Comparison of ENCODE assay signal across 2 cellular contexts in genomic region chr9:21535396-21535795, GRCh38.
A peak's percentile ranks its signal among the peaks of the same experiment; 100 is the strongest.
TF ChIP-seq lines count a peak whose summit lies in the region.

No MANE protein-coding gene starts in this region.

TF ChIP-seq in A549, 52 proteins besides CTCF, POLR2A, EP300 and RAD21 (continued from another document):
- TF ChIP-seq RARB (CRISPR knock-in tag; IDR thresholded peaks at IDR 0.05) (no peak), BCL3 (IDR thresholded peaks at IDR 0.05) (no peak), MAX (IDR thresholded peaks at IDR 0.05) (no peak), RCOR1 (IDR thresholded peaks at IDR 0.05; ENCODE audit: low read depth, low read length) (no peak)

TF ChIP-seq in HCT116, 20 proteins besides CTCF, POLR2A, EP300 and RAD21 (continued from another document):
- TF ChIP-seq REST (IDR thresholded peaks at IDR 0.05; ENCODE audit: low read depth) (no peak), ATF3 (IDR thresholded peaks at IDR 0.05) (no peak), YY1 (IDR thresholded peaks at IDR 0.05; ENCODE audit: extremely low read depth, insufficient replicate concordance, low read depth, low read length) (peak; percentile 5), CEBPB (IDR thresholded peaks at IDR 0.05; ENCODE audit: low read depth) (no peak), ELF1 (IDR thresholded peaks at IDR 0.05; ENCODE audit: borderline replicate concordance, low read depth) (no peak), ZNF274 (IDR thresholded peaks at IDR 0.05; ENCODE audit: low read depth, low read length) (no peak), POLR2AphosphoS5 (IDR thresholded peaks at IDR 0.05; ENCODE audit: low read depth, low read length) (peak; percentile 67), JUND (IDR thresholded peaks at IDR 0.05) (peak; percentile 1; the same call in 1 of the 2 replicates), EZH2 (IDR thresholded peaks at IDR 0.05) (no peak), EGR1 (IDR thresholded peaks at IDR 0.05; ENCODE audit: low read depth) (no peak), SIN3A (IDR thresholded peaks at IDR 0.05; ENCODE audit: low read depth) (0 out of 2 replicates have a peak, but pooled peaks have one; percentile 8), ZFX (IDR thresholded peaks at IDR 0.05) (no peak), FOSL1 (IDR thresholded peaks at IDR 0.05; ENCODE audit: low read depth) (no peak), ZBTB33 (IDR thresholded peaks at IDR 0.05; ENCODE audit: extremely low read depth, insufficient replicate concordance, low read length) (no peak), MAX (IDR thresholded peaks at IDR 0.05) (no peak)
